Comparison of ENCODE assay signal across 22 cellular contexts in the genomic region with DNA sequence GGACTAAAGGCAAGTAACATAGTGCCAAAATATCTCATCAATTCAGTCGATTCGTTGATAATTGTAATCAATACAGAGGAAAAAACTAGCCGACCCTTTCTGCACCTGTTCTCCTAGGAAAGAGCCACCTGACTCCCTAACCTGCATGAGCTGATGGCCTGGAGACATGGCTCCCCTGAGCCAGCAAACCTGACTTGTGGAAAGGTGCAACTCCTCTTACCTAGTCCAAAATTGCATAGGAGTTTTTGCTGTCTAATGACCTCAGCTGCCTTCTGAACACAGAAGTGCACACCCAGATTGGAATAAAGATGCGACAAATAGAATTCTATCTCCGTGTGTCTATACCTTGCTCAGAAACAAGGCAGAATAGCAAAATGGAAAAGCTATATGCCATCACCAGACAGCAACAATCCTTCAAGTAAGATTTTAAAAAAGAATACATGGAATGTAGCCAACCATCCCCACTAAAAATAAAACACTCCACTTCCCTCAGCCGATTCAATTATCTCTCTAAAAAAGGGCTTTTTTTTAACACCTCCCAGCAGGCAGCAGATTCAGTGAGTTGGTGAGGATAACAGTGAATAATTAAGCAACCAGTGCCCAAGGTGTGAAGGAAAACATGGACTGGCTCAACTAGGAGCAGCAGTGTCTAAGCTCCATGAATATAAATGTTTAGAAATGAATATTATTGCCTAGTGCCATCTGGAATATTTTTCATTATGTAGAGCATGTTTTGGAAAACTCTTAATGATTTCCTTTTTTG. TPM values are rescaled to one million over a fixed set of nuclear protein-coding genes. Genes with fewer than 3 reads are reported as not detected.
DNase-seq lines count a peak whose midpoint lies in the region; ATAC-seq and TF ChIP-seq lines count a peak whose summit lies in the region.
"Had no signal": no experiment of that assay in that cellular context is flagged by ENCODE, and none has a peak within 500 bp of the region (broad histone marks: within the 10 kb centered on the region; RNA-seq: fewer than 3 reads in every experiment).

No MANE protein-coding gene starts in this region.

- no CpG with 5 or more reads among the region's 6 CpGs for WGBS in neuronal stem cell (ENCODE audit: extremely low coverage in 2 of 2, insufficient read length in 2 of 2, insufficient replicate concordance in 1 of 2), 2 donors
- WGBS in testis, 2 donors = 64 to 72% methylated on average over 6 of the region's 6 CpGs

- peak overlapping the region; percentile 65 for H2AFZ ChIP-seq in neuronal stem cell (ENCODE audit: low read length)

- intact Hi-C loops in testis (cut with DNase I; ENCODE audit: low total_unique reads) = no loop called here

- DNase-seq in KBM-7 (peak; percentile 3), NCI-H2171 (lab: John Stamatoyannopoulos, UW) (peak; percentile 47), cerebellar cortex (ENCODE audit: low spot score) (peak; percentile 9), neuronal stem cell (ENCODE audit: low spot score) (no peak), dedifferentiated amniotic fluid mesenchymal stem cell (ENCODE audit: extremely low spot score) (no peak), testis (no peak), T-helper 17 cell (no peak), type B pancreatic cell (ENCODE audit: extremely low spot score, unreplicated experiment) (no peak)
- DNase-seq: brain microvascular endothelial cell; cortex of kidney; gastrocnemius medialis; left colon; mucosa of descending colon; NCI-H1092 treated with DMSO at 0.1 percent for 48 hours; NCI-H526 treated with DMSO at 0.1 percent for 48 hours; SK-N-SH; stimulated activated naive CD8-positive, alpha-beta T cell treated with anti-CD3 and anti-CD28 coated beads, Interleukin-15, amount 100 ng/mL, for 72 hours; T1000 had no signal

- no peak for ATAC-seq in T-helper 17 cell
- ATAC-seq: activated CD4-positive, CD25-positive, alpha-beta regulatory T cell treated with anti-CD3 and anti-CD28 coated beads, Interleukin-2, amount 50 U/mL, for 24 hours; gastrocnemius medialis; left colon; mucosa of descending colon; sciatic nerve; stimulated activated naive CD8-positive, alpha-beta T cell treated with anti-CD3 and anti-CD28 coated beads, Interleukin-15, amount 100 ng/mL, for 72 hours had no signal

- H3K27me3 Mint-ChIP-seq in T-helper 17 cell (peaks cover 12% of the 10 kb centered on the region), type B pancreatic cell (peaks cover 7% of the 10 kb centered on the region)
- H3K27me3 Mint-ChIP-seq: stimulated activated naive CD8-positive, alpha-beta T cell treated with anti-CD3 and anti-CD28 coated beads, Interleukin-15, amount 100 ng/mL, for 72 hours had no signal

- no peak overlapping the region for H3K4ac ChIP-seq in neuronal stem cell (ENCODE audit: low read length)

- no peak overlapping the region for H4K8ac ChIP-seq in neuronal stem cell (ENCODE audit: low read depth, low read length)

- in situ Hi-C loops in KBM-7 (cut with MboI; ENCODE audit: low pct_unique_long_range_greater_than_20kb, low sequenced_read_pairs) = no loop called here

- H3K4me3 Mint-ChIP-seq in T-helper 17 cell (no peak overlapping the region), type B pancreatic cell (no peak overlapping the region)
- H3K4me3 Mint-ChIP-seq: activated T-helper 1 cell treated with anti-CD3 and anti-CD28 coated beads, Interleukin-12 subunit alpha, Interleukin-12 subunit beta, Interleukin-2, Interleukin-4 antibody, amounts not matched to agents 30 ng/mL and 10 ng/mL and 1 ng/mL, durations not matched to agents 14 hours and 24 hours and 36 hours; stimulated activated naive CD8-positive, alpha-beta T cell treated with anti-CD3 and anti-CD28 coated beads, Interleukin-15, amount 100 ng/mL, for 72 hours had no signal

- H3K27ac ChIP-seq in neuronal stem cell (replicated peaks; ENCODE audit: low read length) (no peak overlapping the region), testis (no peak overlapping the region)
- H3K27ac ChIP-seq: brain microvascular endothelial cell, gastrocnemius medialis, Peyer's patch had no signal

- H3K4me1 ChIP-seq in neuronal stem cell (ENCODE audit: control insufficient read depth in 2 of 2, insufficient read depth in 1 of 2, low read depth in 1 of 2, low read length in 2 of 2) = peaks cover 0 to 3% of the 10 kb centered on the region in 2 donors
- no peaks in the 10 kb centered on the region for H3K4me1 ChIP-seq in testis
- H3K4me1 ChIP-seq: gastrocnemius medialis had no signal

- TF ChIP-seq POLR2A in testis (IDR thresholded peaks at IDR 0.05) = no peak

- no peak overlapping the region for H3K14ac ChIP-seq in neuronal stem cell (ENCODE audit: low read length)

- H3K4me1 Mint-ChIP-seq in T-helper 17 cell (no peaks in the 10 kb centered on the region), type B pancreatic cell (ENCODE audit: unreplicated experiment) (no peaks in the 10 kb centered on the region)
- H3K4me1 Mint-ChIP-seq: stimulated activated naive CD8-positive, alpha-beta T cell treated with anti-CD3 and anti-CD28 coated beads, Interleukin-15, amount 100 ng/mL, for 72 hours had no signal

- no peaks in the 10 kb centered on the region for H3K27me3 ChIP-seq in neuronal stem cell (ENCODE audit: control insufficient read depth in 3 of 3, insufficient read depth in 3 of 3, low read depth in 1 of 3, low read length in 3 of 3)
- H3K27me3 ChIP-seq in testis = no peaks in the 10 kb centered on the region
- H3K27me3 ChIP-seq: brain microvascular endothelial cell, gastrocnemius medialis, Peyer's patch had no signal

- H4K91ac ChIP-seq in neuronal stem cell (ENCODE audit: low read depth, low read length, poor library complexity) = no peak overlapping the region

- H3K9ac ChIP-seq in neuronal stem cell (ENCODE audit: low read depth, low read length, poor library complexity) = no peak overlapping the region
- H3K9ac ChIP-seq: SK-N-SH had no signal

- H2BK15ac ChIP-seq in neuronal stem cell (ENCODE audit: low read length) = no peak overlapping the region

- H3K36me3 Mint-ChIP-seq in T-helper 17 cell (ENCODE audit: low read depth) (no peaks in the 10 kb centered on the region), type B pancreatic cell (no peaks in the 10 kb centered on the region)

- H2AK5ac ChIP-seq in neuronal stem cell (ENCODE audit: low read depth, low read length) = no peak overlapping the region

- H2BK120ac ChIP-seq in neuronal stem cell (ENCODE audit: low read depth, low read length) = no peak overlapping the region

- no peak overlapping the region for H3K27ac Mint-ChIP-seq in T-helper 17 cell
- no peak overlapping the region for H3K27ac Mint-ChIP-seq in type B pancreatic cell
- H3K27ac Mint-ChIP-seq: activated T-helper 1 cell treated with anti-CD3 and anti-CD28 coated beads, Interleukin-12 subunit alpha, Interleukin-12 subunit beta, Interleukin-2, Interleukin-4 antibody, amounts not matched to agents 30 ng/mL and 10 ng/mL and 1 ng/mL, durations not matched to agents 14 hours and 24 hours and 36 hours; stimulated activated naive CD8-positive, alpha-beta T cell treated with anti-CD3 and anti-CD28 coated beads, Interleukin-15, amount 100 ng/mL, for 72 hours had no signal

- H3K36me3 ChIP-seq in neuronal stem cell (replicated peaks in 1 of 2; ENCODE audit: control insufficient read depth in 2 of 2, insufficient read depth in 2 of 2, low read length in 2 of 2) (no peaks in the 10 kb centered on the region), testis (ENCODE audit: low read depth, missing control alignments) (no peaks in the 10 kb centered on the region)
- H3K36me3 ChIP-seq: brain microvascular endothelial cell, gastrocnemius medialis, Peyer's patch had no signal

- H3K9me3 ChIP-seq in neuronal stem cell (replicated peaks in 1 of 2; ENCODE audit: control insufficient read depth in 2 of 2, insufficient read depth in 1 of 2, low read depth in 1 of 2, low read length in 2 of 2) (no peaks in the 10 kb centered on the region), testis (no peaks in the 10 kb centered on the region), T-helper 17 cell (ENCODE audit: control insufficient read depth, low read length, poor library complexity, severe bottlenecking) (no peaks in the 10 kb centered on the region)
- H3K9me3 ChIP-seq: gastrocnemius medialis, mucosa of descending colon, Peyer's patch, SK-N-SH had no signal

- H3K18ac ChIP-seq in neuronal stem cell (ENCODE audit: low read length) = no peak overlapping the region

- H3K4me2 ChIP-seq in neuronal stem cell (ENCODE audit: insufficient read depth, low read length, poor library complexity, severe bottlenecking) = no peak overlapping the region
- H3K4me2 ChIP-seq: SK-N-SH had no signal

- no peak overlapping the region for H3K23ac ChIP-seq in neuronal stem cell (ENCODE audit: low read depth, low read length, poor library complexity)

- H2BK5ac ChIP-seq in neuronal stem cell (ENCODE audit: low read length) = no peak overlapping the region

- H2BK12ac ChIP-seq in neuronal stem cell (ENCODE audit: low read length) = no peak overlapping the region

- no peak for TF ChIP-seq CTCF in testis (IDR thresholded peaks at IDR 0.05)
- TF ChIP-seq CTCF in type B pancreatic cell (conservative IDR thresholded peaks at IDR 0.05) = no peak

- H3K4me3 ChIP-seq in neuronal stem cell (ENCODE audit: low read length in 2 of 2) (no peak overlapping the region), testis (no peak overlapping the region)
- H3K4me3 ChIP-seq: gastrocnemius medialis, mucosa of descending colon, Peyer's patch had no signal

- H3K9me3 Mint-ChIP-seq in type B pancreatic cell = no peaks in the 10 kb centered on the region
- H3K9me3 Mint-ChIP-seq: activated T-helper 1 cell treated with anti-CD3 and anti-CD28 coated beads, Interleukin-12 subunit alpha, Interleukin-12 subunit beta, Interleukin-2, Interleukin-4 antibody, amounts not matched to agents 30 ng/mL and 10 ng/mL and 1 ng/mL, durations not matched to agents 14 hours and 24 hours and 36 hours; stimulated activated naive CD8-positive, alpha-beta T cell treated with anti-CD3 and anti-CD28 coated beads, Interleukin-15, amount 100 ng/mL, for 72 hours had no signal

- no peaks in the 10 kb centered on the region for H3K79me1 ChIP-seq in neuronal stem cell (ENCODE audit: low read depth, low read length)

RNA-seq across cellular contexts. Expression of a gene that starts 26.6 kb away (rescaled TPM):
- 6.7 TPM for polyA plus RNA-seq in neuronal stem cell (2013, experiment 1 of 2)
- 7.3 TPM for polyA plus RNA-seq in neuronal stem cell (2013, experiment 2 of 2)
- total RNA-seq in testis (10 to 100 TPM; 35.5 to 36.1 TPM), T-helper 17 cell (10 to 100 TPM; 16.6 to 35.0 TPM), type B pancreatic cell (ENCODE audit: low replicate concordance) (20.6 and 21.9 TPM in 2 replicates)
- 16.1 TPM for polyA plus RNA-seq in testis (ENCODE audit: insufficient read depth, low read depth, low replicate concordance)

Comparison
In these comparisons a context has a peak if more than half of its experiments do, and no peak if none do; other contexts are left out.
1. DNase-seq: peak in KBM-7 (single experiment), NCI-H2171 (single experiment) and cerebellar cortex (single experiment); none in neuronal stem cell (single experiment), dedifferentiated amniotic fluid mesenchymal stem cell (single experiment), testis (single experiment), T-helper 17 cell (0 of 3) and type B pancreatic cell (single experiment).